Comparison of ENCODE assay signal across 20 cellular contexts in the genomic region with DNA sequence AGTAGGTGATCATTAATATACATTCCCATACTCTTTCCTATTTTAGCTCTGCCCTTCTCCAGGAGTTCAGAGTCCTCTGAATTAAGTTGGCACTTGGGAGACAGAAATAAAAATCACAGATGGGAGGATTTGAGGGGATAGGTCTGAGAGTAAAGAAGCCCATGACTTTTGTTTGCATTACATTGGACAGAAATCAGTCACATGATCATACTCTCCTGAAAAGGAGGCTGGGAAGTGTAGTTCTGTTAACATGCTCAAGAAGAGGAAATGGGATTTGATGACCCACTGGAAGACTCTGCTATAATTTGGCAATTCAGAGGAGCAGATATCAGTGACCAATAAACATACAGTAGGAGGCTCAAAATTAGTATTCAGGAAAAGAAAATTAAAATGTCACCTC.
"Had no signal": no experiment of that assay in that cellular context is flagged by ENCODE, and none has a peak within 500 bp of the region (broad histone marks: within the 10 kb centered on the region; RNA-seq: fewer than 3 reads in every experiment).

No MANE protein-coding gene starts in this region.

- H3K4me3 ChIP-seq: dorsolateral prefrontal cortex, gastrocnemius medialis, lung, right atrium auricular region, smooth muscle cell had no signal

- H3K27me3 ChIP-seq: gastrocnemius medialis, neutrophil, right atrium auricular region had no signal

- ATAC-seq: esophagus mucosa, gastrocnemius medialis, left colon, left ventricle myocardium superior had no signal

- DNase-seq: cortex of kidney; dorsolateral prefrontal cortex; effector CD8-positive, alpha-beta T cell; gastrocnemius medialis; glutamatergic neuron; left colon; left ventricle myocardium superior; mesenchymal stem cell; naive B cell; posterior cingulate gyrus; stimulated activated CD4-positive, alpha-beta T cell treated with anti-CD3 and anti-CD28 coated beads, Interleukin-2, amount 100 ng/mL, for 48 hours; stimulated activated naive CD4-positive, alpha-beta T cell treated with Interleukin-2 at 50 U/mL for 16 hours; trophoblast cell had no signal

- H3K4me2 ChIP-seq: smooth muscle cell had no signal

- H3K4me1 ChIP-seq: gastrocnemius medialis, right atrium auricular region had no signal

- H3K36me3 ChIP-seq: gastrocnemius medialis, neutrophil, right atrium auricular region had no signal

- H3K4me3 Mint-ChIP-seq: naive B cell, nephron had no signal

- H3K27ac Mint-ChIP-seq: naive B cell, nephron had no signal

- FAIRE-seq: endometrium had no signal

- H3K27ac ChIP-seq: dorsolateral prefrontal cortex, gastrocnemius medialis, neutrophil, right atrium auricular region had no signal

- H3K36me3 Mint-ChIP-seq: naive B cell had no signal

- H3K4me1 Mint-ChIP-seq: naive B cell, nephron had no signal
